ENCODE assay signal across 21 cellular contexts in genomic region chr2:9243357-9243756, GRCh38. TPM values are rescaled to one million over a fixed set of nuclear protein-coding genes. Genes with fewer than 3 reads are reported as not detected.
DNase-seq lines count a peak whose midpoint lies in the region; ATAC-seq, FAIRE-seq and TF ChIP-seq lines count a peak whose summit lies in the region.
"Had no signal": no experiment of that assay in that cellular context is flagged by ENCODE, and none has a peak within 500 bp of the region (broad histone marks: within the 10 kb centered on the region; RNA-seq: fewer than 3 reads in every experiment).

No MANE protein-coding gene starts in this region.

- H3K4ac ChIP-seq in mesenchymal stem cell (ENCODE audit: low read depth in 1 of 2, low read length in 2 of 2), result no peak overlapping the region

- H3K9me3 Mint-ChIP-seq in astrocyte (ENCODE audit: unreplicated experiment), result no peaks in the 10 kb centered on the region
- no peaks in the 10 kb centered on the region for H3K9me3 Mint-ChIP-seq in immature natural killer cell
- H3K9me3 Mint-ChIP-seq: CD4-positive, alpha-beta memory T cell had no signal

- H4K91ac ChIP-seq in mesenchymal stem cell (ENCODE audit: low read length), result no peak overlapping the region

- peaks cover 65% of the 10 kb centered on the region for H3K4me1 ChIP-seq in PC-9 (replicated peaks; ENCODE audit: insufficient read depth)
- H3K4me1 ChIP-seq in astrocyte (ENCODE audit: insufficient read depth, low read length), result peaks cover 37% of the 10 kb centered on the region
- H3K4me1 ChIP-seq in mesenchymal stem cell (ENCODE audit: control insufficient read depth, insufficient read depth, low read depth, low read length), result peaks cover 13% of the 10 kb centered on the region
- H3K4me1 ChIP-seq: HAP-1 had no signal

- POLR2A ChIA-PET in PC-9 (lab: Charles Lee; ENCODE audit: unreplicated experiment), result no interaction called here

- BruUV-seq in PC-9 (replicated peaks; lab: Mats Ljungman, UMichigan), result no TSS peak

- H3K9me2 ChIP-seq in PC-9 (ENCODE audit: insufficient read depth), result no peaks in the 10 kb centered on the region

- no peak overlapping the region for H3K27ac Mint-ChIP-seq in astrocyte (ENCODE audit: unreplicated experiment)
- H3K27ac Mint-ChIP-seq in immature natural killer cell, result no peak overlapping the region
- H3K27ac Mint-ChIP-seq: CD4-positive, alpha-beta memory T cell had no signal

- H2AK5ac ChIP-seq in mesenchymal stem cell (ENCODE audit: low read length, severe bottlenecking), result no peak overlapping the region

- no peak overlapping the region for H4K8ac ChIP-seq in mesenchymal stem cell (ENCODE audit: low read length)

- no peak overlapping the region for H2BK5ac ChIP-seq in mesenchymal stem cell (ENCODE audit: low read depth, low read length, poor library complexity, severe bottlenecking)

- H3K79me2 ChIP-seq in PC-9 (ENCODE audit: low read depth), result peaks cover 100% of the 10 kb centered on the region
- peaks cover 98% of the 10 kb centered on the region for H3K79me2 ChIP-seq in astrocyte (ENCODE audit: insufficient read depth, low read length)

- intact Hi-C loops in PC-9 (cut with micrococcal nuclease; ENCODE audit: unreplicated experiment), result no loop called here

- no peak overlapping the region for H2BK120ac ChIP-seq in mesenchymal stem cell (ENCODE audit: low read depth, low read length)

- no peak overlapping the region for H3K23ac ChIP-seq in mesenchymal stem cell (ENCODE audit: low read length in 2 of 2)

- no peaks in the 10 kb centered on the region for H3K9me3 ChIP-seq in PC-9 (ENCODE audit: insufficient read depth, low read depth)
- H3K9me3 ChIP-seq in astrocyte (ENCODE audit: insufficient read depth, low read depth, low read length), result no peaks in the 10 kb centered on the region
- H3K9me3 ChIP-seq in mesenchymal stem cell (ENCODE audit: control insufficient read depth, low read length), result no peaks in the 10 kb centered on the region
- H3K9me3 ChIP-seq: A549, BE2C, HAP-1 had no signal

- H2BK12ac ChIP-seq in mesenchymal stem cell (ENCODE audit: low read length in 2 of 2), result no peak overlapping the region

- no peak overlapping the region for H3K4me3 ChIP-seq in PC-9
- H3K4me3 ChIP-seq in astrocyte (ENCODE audit: insufficient read depth, low read depth, low read length), result no peak overlapping the region
- no peak overlapping the region for H3K4me3 ChIP-seq in mesenchymal stem cell (ENCODE audit: insufficient read depth in 1 of 2, low read depth in 1 of 2, low read length in 2 of 2)
- H3K4me3 ChIP-seq: A549, HAP-1 had no signal

- H3F3A ChIP-seq in PC-9 (ENCODE audit: insufficient read depth, low read depth), result peaks cover 46% of the 10 kb centered on the region

- H4K20me1 ChIP-seq in PC-9 (ENCODE audit: insufficient read depth) (peaks cover 4% of the 10 kb centered on the region; the same call in 1 of the 2 replicates), astrocyte (ENCODE audit: insufficient read depth, low read length) (peaks cover 34% of the 10 kb centered on the region)

- H3K9ac ChIP-seq in astrocyte (ENCODE audit: low read length) (no peak overlapping the region), mesenchymal stem cell (ENCODE audit: low read length) (no peak overlapping the region)

- H2AFZ ChIP-seq in PC-9 (no peak overlapping the region), astrocyte (ENCODE audit: low read depth, low read length) (no peak overlapping the region), mesenchymal stem cell (ENCODE audit: low read depth, low read length) (no peak overlapping the region)

- peaks cover 9% of the 10 kb centered on the region for H3K36me3 Mint-ChIP-seq in astrocyte (ENCODE audit: low read depth, unreplicated experiment)
- H3K36me3 Mint-ChIP-seq in immature natural killer cell, result no peaks in the 10 kb centered on the region
- H3K36me3 Mint-ChIP-seq: CD4-positive, alpha-beta memory T cell had no signal

- H3K27me3 Mint-ChIP-seq in astrocyte (ENCODE audit: low read depth, unreplicated experiment) (no peaks in the 10 kb centered on the region), immature natural killer cell (ENCODE audit: low read depth in 3 of 3) (peaks cover 2 to 5% (median 4%) of the 10 kb centered on the region in 3 donors)

- H3K14ac ChIP-seq in mesenchymal stem cell (ENCODE audit: low read length in 2 of 2), result no peak overlapping the region

- peaks cover 53% of the 10 kb centered on the region for H3K4me1 Mint-ChIP-seq in astrocyte (ENCODE audit: low read depth, unreplicated experiment)
- H3K4me1 Mint-ChIP-seq in immature natural killer cell, result no peaks in the 10 kb centered on the region
- H3K4me1 Mint-ChIP-seq: CD4-positive, alpha-beta memory T cell had no signal

- H3K4me3 Mint-ChIP-seq in astrocyte (ENCODE audit: unreplicated experiment) (no peak overlapping the region), immature natural killer cell (no peak overlapping the region)
- H3K4me3 Mint-ChIP-seq: CD4-positive, alpha-beta memory T cell had no signal

- DNase-seq in PC-9 (no peak), SK-N-DZ (ENCODE audit: low spot score) (peak; percentile 42), astrocyte (ENCODE audit: low read depth) (peak; percentile 67), mesenchymal stem cell (peak; percentile 84), NCI-H69 (lab: John Stamatoyannopoulos, UW) (no peak), NCI-H2171 treated with DMSO at 0.1 percent for 48 hours (lab: John Stamatoyannopoulos, UW) (no peak), immature natural killer cell (no peak)
- DNase-seq: BE2C; CD4-positive, alpha-beta memory T cell; DMS153; DMS79 treated with DMSO at 0.1 percent for 48 hours; GDM1 had no signal

- H3K27me3 ChIP-seq in PC-9 (ENCODE audit: insufficient read depth, low read depth) (no peaks in the 10 kb centered on the region), astrocyte (ENCODE audit: insufficient read depth, low read length) (no peaks in the 10 kb centered on the region), mesenchymal stem cell (ENCODE audit: control insufficient read depth in 1 of 2, insufficient read depth in 1 of 2, low read length in 2 of 2) (no peaks in the 10 kb centered on the region)
- H3K27me3 ChIP-seq: BE2C had no signal

- H3K4me2 ChIP-seq in PC-9 (peak overlapping the region; percentile 64; the same call in 1 of the 2 replicates), astrocyte (ENCODE audit: low read length) (no peak overlapping the region), mesenchymal stem cell (ENCODE audit: low read length, poor library complexity, severe bottlenecking) (no peak overlapping the region)
- H3K4me2 ChIP-seq: A549 had no signal

- CTCF ChIA-PET in PC-9 (lab: Charles Lee), result no interaction called here

- H2BK15ac ChIP-seq in mesenchymal stem cell (ENCODE audit: low read depth, poor library complexity, severe bottlenecking), result no peak overlapping the region

- H3K36me3 ChIP-seq in PC-9 (ENCODE audit: low read depth) (peaks cover 22% of the 10 kb centered on the region), astrocyte (ENCODE audit: insufficient read depth, low read length) (no peaks in the 10 kb centered on the region), mesenchymal stem cell (ENCODE audit: control insufficient read depth in 1 of 2, insufficient read depth in 2 of 2, low read depth in 1 of 2, low read length in 2 of 2) (no peaks in the 10 kb centered on the region)
- H3K36me3 ChIP-seq: BE2C, HAP-1 had no signal

- FAIRE-seq in astrocyte (lab: Jason Lieb, UNC), result no peak
- FAIRE-seq: A549, D721Med, GM12892, H1, HepG2, HTR-8/SVneo had no signal

- no peak overlapping the region for H3K18ac ChIP-seq in mesenchymal stem cell (ENCODE audit: low read depth in 1 of 2, low read length in 2 of 2)

- H3K27ac ChIP-seq in PC-9, result peak overlapping the region; percentile 76
- no peak overlapping the region for H3K27ac ChIP-seq in astrocyte (ENCODE audit: low read depth, low read length)
- H3K27ac ChIP-seq in mesenchymal stem cell (ENCODE audit: low read length, poor library complexity, severe bottlenecking), result no peak overlapping the region
- H3K27ac ChIP-seq: A549, C4-2B had no signal

- 55% methylated on average over 5 of the region's 8 CpGs for WGBS in mesenchymal stem cell

- no peak for TF ChIP-seq CTCF in PC-9 (conservative IDR thresholded peaks at IDR 0.05)
- TF ChIP-seq CTCF in astrocyte (IDR thresholded peaks at IDR 0.05; ENCODE audit: insufficient read depth, low read depth, low read length), result no peak

- peaks cover 29% of the 10 kb centered on the region for H3K79me1 ChIP-seq in mesenchymal stem cell (replicated peaks; ENCODE audit: low read length, poor library complexity, severe bottlenecking)

- no peak for ATAC-seq in HG03342 (IDR thresholded peaks at IDR 0.05; ENCODE audit: unreplicated experiment)
- ATAC-seq: A549, HepG2 had no signal

RNA-seq across cellular contexts. Expression of gene ASAP2, which starts 36.7 kb away (rescaled TPM):
- total RNA-seq in PC-9 (2021) (60.3 and 66.8 TPM in 2 replicates), astrocyte (47.2 and 62.6 TPM in 2 replicates)
- polyA plus RNA-seq in SK-N-DZ (2014; cell fraction: cytosol; rRNA removed), result 14.1 and 14.7 TPM in 2 replicates
- 24.9 and 39.7 TPM in 2 replicates for polyA plus RNA-seq in SK-N-DZ (2014; cell fraction: nucleus; rRNA removed)
- polyA plus RNA-seq in mesenchymal stem cell (2013, experiment 1 of 2), result 27.5 TPM
- polyA plus RNA-seq in mesenchymal stem cell (2013, experiment 2 of 2), result 23.9 TPM
- polyA plus RNA-seq in immature natural killer cell, result under 1 TPM in 2 of 3 donors, not detected in 1; 0.04 to 0.06 TPM
- total RNA-seq: CD4-positive, alpha-beta memory T cell had no signal
- polyA plus RNA-seq: CD4-positive, alpha-beta memory T cell had no signal

Comparison
In these comparisons a context has a peak if more than half of its experiments do, and no peak if none do; other contexts are left out.
1. DNase-seq: peak in SK-N-DZ (single experiment), astrocyte (single experiment) and mesenchymal stem cell (single experiment); none in PC-9 (0 of 2), NCI-H69 (single experiment), NCI-H2171 treated with DMSO at 0.1 percent for 48 hours (single experiment) and immature natural killer cell (0 of 3).